1 cellular context compared by ENCODE assay signal in genomic region chr17:35578195-35578928, GRCh38.
TF ChIP-seq lines count a peak whose summit lies in the region.

PEX12 (minus strand) TSS chr17:35578571; CDS start chr17:35578021, 550 bp downstream.

TF ChIP-seq in WTC11, 78 proteins besides CTCF, POLR2A, EP300 and RAD21 (continued from another document and continues in another):
- TF ChIP-seq ZNF423 (CRISPR knock-in tag; IDR thresholded peaks at IDR 0.05), result no peak
- TF ChIP-seq AR (CRISPR knock-in tag; IDR thresholded peaks at IDR 0.05), result no peak
- no peak for TF ChIP-seq NFATC4 (CRISPR knock-in tag; IDR thresholded peaks at IDR 0.05)
- no peak for TF ChIP-seq TEAD4 (CRISPR knock-in tag; IDR thresholded peaks at IDR 0.05)
- TF ChIP-seq ZSCAN18 (CRISPR knock-in tag; IDR thresholded peaks at IDR 0.05), result no peak
- TF ChIP-seq MXD4 (CRISPR knock-in tag; IDR thresholded peaks at IDR 0.05; ENCODE audit: borderline replicate concordance), result no peak
- no peak for TF ChIP-seq JAZF1 (CRISPR knock-in tag; IDR thresholded peaks at IDR 0.05)
- no peak for TF ChIP-seq NR1H2 (CRISPR knock-in tag; IDR thresholded peaks at IDR 0.05)
- no peak for TF ChIP-seq JUN (CRISPR knock-in tag; IDR thresholded peaks at IDR 0.05)
- TF ChIP-seq ZNF416 (CRISPR knock-in tag; IDR thresholded peaks at IDR 0.05), result no peak
- no peak for TF ChIP-seq TP53 (CRISPR knock-in tag; IDR thresholded peaks at IDR 0.05)
- no peak for TF ChIP-seq EMX1 (CRISPR knock-in tag; IDR thresholded peaks at IDR 0.05)
- no peak for TF ChIP-seq ZNF425 (CRISPR knock-in tag; conservative IDR thresholded peaks at IDR 0.05)
- TF ChIP-seq PREB (CRISPR knock-in tag; IDR thresholded peaks at IDR 0.05; ENCODE audit: borderline replicate concordance), result no peak
- no peak for TF ChIP-seq E2F4 (CRISPR knock-in tag; IDR thresholded peaks at IDR 0.05; ENCODE audit: borderline replicate concordance, low read depth)
- peak; percentile 94 for TF ChIP-seq CREM (CRISPR knock-in tag; IDR thresholded peaks at IDR 0.05)
- no peak for TF ChIP-seq HMGA2 (CRISPR knock-in tag; IDR thresholded peaks at IDR 0.05)
- no peak for TF ChIP-seq STAT6 (CRISPR knock-in tag; conservative IDR thresholded peaks at IDR 0.05; ENCODE audit: low read depth)
- no peak for TF ChIP-seq MLX (CRISPR knock-in tag; IDR thresholded peaks at IDR 0.05)
- TF ChIP-seq ZNF532 (CRISPR knock-in tag; IDR thresholded peaks at IDR 0.05; ENCODE audit: borderline replicate concordance), result no peak
- TF ChIP-seq GRHL2 (CRISPR knock-in tag; IDR thresholded peaks at IDR 0.05; ENCODE audit: insufficient replicate concordance, severe bottlenecking), result no peak
- TF ChIP-seq SMAD3 (CRISPR knock-in tag; IDR thresholded peaks at IDR 0.05; ENCODE audit: borderline replicate concordance), result no peak
- TF ChIP-seq ATF3 (CRISPR knock-in tag; conservative IDR thresholded peaks at IDR 0.05), result no peak
- no peak for TF ChIP-seq ATF2 (CRISPR knock-in tag; IDR thresholded peaks at IDR 0.05; ENCODE audit: borderline replicate concordance, low read depth)
- peak; percentile 71 for TF ChIP-seq SP1 (CRISPR knock-in tag; conservative IDR thresholded peaks at IDR 0.05)
- no peak for TF ChIP-seq CBFB (CRISPR knock-in tag; IDR thresholded peaks at IDR 0.05; ENCODE audit: low read depth)
- no peak for TF ChIP-seq ZNF671 (CRISPR knock-in tag; IDR thresholded peaks at IDR 0.05)
- TF ChIP-seq FOXP1 (CRISPR knock-in tag; IDR thresholded peaks at IDR 0.05; ENCODE audit: borderline replicate concordance), result no peak
- 0 out of 2 replicates have a peak, but pooled peaks have one; percentile 17 for TF ChIP-seq CREB1 (CRISPR knock-in tag; IDR thresholded peaks at IDR 0.05)
- TF ChIP-seq IRF1 (CRISPR knock-in tag; IDR thresholded peaks at IDR 0.05), result no peak
- TF ChIP-seq USF1 (CRISPR knock-in tag; IDR thresholded peaks at IDR 0.05), result no peak; the same call in 1 of the 2 replicates
- no peak for TF ChIP-seq ZNF396 (CRISPR knock-in tag; IDR thresholded peaks at IDR 0.05; ENCODE audit: borderline replicate concordance)
- TF ChIP-seq ATF6 (CRISPR knock-in tag; IDR thresholded peaks at IDR 0.05), result no peak
